ENCODE assay signal across 1 cellular context in genomic region chr2:177392373-177393246, GRCh38.
TF ChIP-seq lines count a peak whose summit lies in the region.

Gene AGPS (plus strand): TSS chr2:177392773. CDS start chr2:177392790, 17 bp downstream.

TF ChIP-seq in HepG2, 621 proteins besides CTCF, POLR2A, EP300 and RAD21 (continued from another document and continues in another):
- peak; percentile 91 for TF ChIP-seq HIC2 (CRISPR knock-in tag; IDR thresholded peaks at IDR 0.05; ENCODE audit: low read depth)
- peak; percentile 91 for TF ChIP-seq MTF1 (CRISPR knock-in tag; IDR thresholded peaks at IDR 0.05)
- TF ChIP-seq LCORL (IDR thresholded peaks at IDR 0.05): no peak
- TF ChIP-seq LCORL (CRISPR knock-in tag; IDR thresholded peaks at IDR 0.05): peak; percentile 91
- TF ChIP-seq NBN (conservative IDR thresholded peaks at IDR 0.05): no peak
- TF ChIP-seq ZNF597 (CRISPR knock-in tag; IDR thresholded peaks at IDR 0.05): no peak
- TF ChIP-seq PRMT3 (CRISPR knock-in tag; IDR thresholded peaks at IDR 0.05; ENCODE audit: borderline replicate concordance, low read depth): peak; percentile 97
- no peak for TF ChIP-seq RFX1 (IDR thresholded peaks at IDR 0.05)
- peak; percentile 61; the same call in 1 of the 2 replicates for TF ChIP-seq ZKSCAN8 (CRISPR knock-in tag; IDR thresholded peaks at IDR 0.05; ENCODE audit: borderline replicate concordance)
- TF ChIP-seq SSRP1 (CRISPR knock-in tag; IDR thresholded peaks at IDR 0.05): peak; percentile 29; the same call in 1 of the 2 replicates
- peak; percentile 86 for TF ChIP-seq ZBTB10 (CRISPR knock-in tag; IDR thresholded peaks at IDR 0.05; ENCODE audit: borderline replicate concordance)
- TF ChIP-seq HNF4A (CRISPR knock-in tag; IDR thresholded peaks at IDR 0.05): peak; percentile 66
- TF ChIP-seq HNRNPH1 (optimal IDR thresholded peaks at IDR 0.05; ENCODE audit: low read depth, low read length): no peak
- TF ChIP-seq ZNF329 (CRISPR knock-in tag; IDR thresholded peaks at IDR 0.05; ENCODE audit: low read depth): peak; percentile 93
- TF ChIP-seq ZNF530 (CRISPR knock-in tag; IDR thresholded peaks at IDR 0.05; ENCODE audit: low read depth): no peak; the same call in 1 of the 2 replicates
- peak; percentile 90; the same call in 1 of the 2 replicates for TF ChIP-seq ZNF138 (CRISPR knock-in tag; IDR thresholded peaks at IDR 0.05; ENCODE audit: low read depth)
- no peak; the same call in 1 of the 2 replicates for TF ChIP-seq AHR (CRISPR knock-in tag; IDR thresholded peaks at IDR 0.05)
- TF ChIP-seq NFE2L2 (IDR thresholded peaks at IDR 0.05; ENCODE audit: low read length): no peak
- TF ChIP-seq YEATS4 (CRISPR knock-in tag; IDR thresholded peaks at IDR 0.05; ENCODE audit: borderline replicate concordance): peak; percentile 99
- peak; percentile 93 for TF ChIP-seq ZNF883 (CRISPR knock-in tag; IDR thresholded peaks at IDR 0.05; ENCODE audit: not compliant biosample characterization)
- TF ChIP-seq HBP1 (CRISPR knock-in tag; IDR thresholded peaks at IDR 0.05; ENCODE audit: low read depth): peak; percentile 61
- no peak for TF ChIP-seq FOXK2 (IDR thresholded peaks at IDR 0.05)
- TF ChIP-seq KLF16 (CRISPR knock-in tag; IDR thresholded peaks at IDR 0.05): peak; percentile 93 to 94
- TF ChIP-seq ETV6 (CRISPR knock-in tag; conservative IDR thresholded peaks at IDR 0.05): no peak; the same call in 1 of the 2 replicates
- no peak for TF ChIP-seq MBD4 (IDR thresholded peaks at IDR 0.05; ENCODE audit: borderline replicate concordance, low read length)
- peak; percentile 85 for TF ChIP-seq POLR2AphosphoS5 (IDR thresholded peaks at IDR 0.05; ENCODE audit: low read depth, low read length)
- peak; percentile 90 for TF ChIP-seq ZNF777 (CRISPR knock-in tag; IDR thresholded peaks at IDR 0.05)
- peak; percentile 75; the same call in 1 of the 2 replicates for TF ChIP-seq PAX8 (CRISPR knock-in tag; IDR thresholded peaks at IDR 0.05; ENCODE audit: borderline replicate concordance)
- TF ChIP-seq PREB (CRISPR knock-in tag; IDR thresholded peaks at IDR 0.05): peak; percentile 86; the same call in 1 of the 2 replicates
- peak; percentile 50; the same call in 1 of the 2 replicates for TF ChIP-seq RERE (CRISPR knock-in tag; IDR thresholded peaks at IDR 0.05; ENCODE audit: low read depth)
- TF ChIP-seq ZFP82 (CRISPR knock-in tag; IDR thresholded peaks at IDR 0.05; ENCODE audit: borderline replicate concordance): peak; percentile 51; the same call in 1 of the 2 replicates
- TF ChIP-seq ZNF503 (CRISPR knock-in tag; IDR thresholded peaks at IDR 0.05): peak; percentile 91
- TF ChIP-seq ZNF781 (CRISPR knock-in tag; IDR thresholded peaks at IDR 0.05; ENCODE audit: borderline replicate concordance, not compliant biosample characterization): peak; percentile 91
- TF ChIP-seq FOXM1 (CRISPR knock-in tag; IDR thresholded peaks at IDR 0.05): peak; percentile 89
- TF ChIP-seq JDP2 (CRISPR knock-in tag; IDR thresholded peaks at IDR 0.05; ENCODE audit: borderline replicate concordance): no peak
- TF ChIP-seq ZNF350 (CRISPR knock-in tag; IDR thresholded peaks at IDR 0.05; ENCODE audit: borderline replicate concordance, low read depth): peak; percentile 98
- TF ChIP-seq RBM39 (IDR thresholded peaks at IDR 0.05; ENCODE audit: low read depth, low read length, poor library complexity, severe bottlenecking): peak; percentile 99
- peak; percentile 91; the same call in 1 of the 2 replicates for TF ChIP-seq ZNF367 (CRISPR knock-in tag; IDR thresholded peaks at IDR 0.05; ENCODE audit: borderline replicate concordance)
- 0 out of 2 replicates have a peak, but pooled peaks have one; percentile 85 for TF ChIP-seq ZNF615 (CRISPR knock-in tag; IDR thresholded peaks at IDR 0.05; ENCODE audit: borderline replicate concordance)
- TF ChIP-seq ARNT2 (CRISPR knock-in tag; IDR thresholded peaks at IDR 0.05; ENCODE audit: low read depth): peak; percentile 97
- TF ChIP-seq ZNF12 (CRISPR knock-in tag; IDR thresholded peaks at IDR 0.05): no peak; the same call in 1 of the 2 replicates
- TF ChIP-seq ZNF563 (CRISPR knock-in tag; IDR thresholded peaks at IDR 0.05): peak; percentile 99
- peak; percentile 90 for TF ChIP-seq AGO2 (optimal IDR thresholded peaks at IDR 0.05; ENCODE audit: low read depth, low read length)
- TF ChIP-seq HOMEZ (CRISPR knock-in tag; IDR thresholded peaks at IDR 0.05; ENCODE audit: low read depth): peak; percentile 79; the same call in 1 of the 2 replicates
- peak; percentile 98 for TF ChIP-seq ZNF33B (CRISPR knock-in tag; IDR thresholded peaks at IDR 0.05)
- peak; percentile 96 for TF ChIP-seq TFDP1 (CRISPR knock-in tag; IDR thresholded peaks at IDR 0.05; ENCODE audit: borderline replicate concordance)
- peak; percentile 97; the same call in 1 of the 2 replicates for TF ChIP-seq ZNF598 (CRISPR knock-in tag; IDR thresholded peaks at IDR 0.05; ENCODE audit: borderline replicate concordance)
